ENCODE assay signal across 8 cellular contexts in genomic region chr9:34252670-34253459, GRCh38.
DNase-seq lines count a peak whose midpoint lies in the region; ATAC-seq lines count a peak whose summit lies in the region.

No MANE protein-coding gene starts in this region.

- H3K9me3 Mint-ChIP-seq in memory B cell = no peaks in the 10 kb centered on the region

- peak; percentile 83 for DNase-seq in AG20443 (ENCODE audit: low spot score)
- peak; percentile 39 for DNase-seq in GM19240 (ENCODE audit: insufficient read length, low spot score)
- DNase-seq in NCI-H2196 (lab: John Stamatoyannopoulos, UW; ENCODE audit: unreplicated experiment) = peak; percentile 70
- DNase-seq in activated CD4-positive, alpha-beta T cell treated with anti-CD3 and anti-CD28 coated beads, Interleukin-2, amount 50 U/mL, for 4 hours = peak; percentile 36 to 45
- peak; percentile 43 for DNase-seq in effector CD4-positive, alpha-beta T cell
- DNase-seq in memory B cell (ENCODE audit: low spot score in 2 of 2) = peak; percentile 65 to 74
- peak; percentile 15 for DNase-seq in stimulated activated CD8-positive, alpha-beta memory T cell treated with anti-CD3 and anti-CD28 coated beads, Interleukin-15, amount 100 ng/mL, for 1 hour (ENCODE audit: low read depth)
- no peak for DNase-seq in DMS79 treated with DMSO at 0.1 percent for 48 hours (lab: John Stamatoyannopoulos, UW)

- H3K4me1 Mint-ChIP-seq in memory B cell = no peaks in the 10 kb centered on the region

- H3K27me3 Mint-ChIP-seq in memory B cell = no peaks in the 10 kb centered on the region

- no peak overlapping the region for H3K4me3 Mint-ChIP-seq in memory B cell

- ATAC-seq in memory B cell (ENCODE audit: low read depth) = peak; percentile 84

- no peak overlapping the region for H3K27ac Mint-ChIP-seq in memory B cell

- peaks cover 5% of the 10 kb centered on the region for H3K36me3 Mint-ChIP-seq in memory B cell
